1 cellular context compared by ENCODE assay signal in the genomic region with DNA sequence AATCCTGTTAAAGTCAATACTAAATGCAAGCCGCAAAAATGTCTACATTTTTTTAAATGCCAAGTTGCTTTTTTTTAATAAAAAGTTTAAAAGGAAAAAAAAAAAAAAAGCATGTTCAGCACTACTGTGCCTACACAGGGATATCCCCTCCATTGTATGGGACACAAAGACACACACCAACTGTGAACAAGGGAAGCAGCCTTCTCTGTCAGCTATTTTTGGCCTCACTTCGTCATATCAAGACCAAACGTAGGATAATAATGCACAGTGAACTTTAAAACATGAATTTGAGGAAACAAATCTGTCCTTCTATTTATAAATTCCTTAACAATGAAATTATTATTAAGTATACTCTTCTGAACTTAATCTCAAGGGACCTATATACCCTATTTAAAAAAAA.
TF ChIP-seq lines count a peak whose summit lies in the region.

No MANE protein-coding gene starts in this region.

TF ChIP-seq in K562, 482 proteins besides CTCF, POLR2A, EP300 and RAD21:
- TF ChIP-seq ZNF316 (IDR thresholded peaks at IDR 0.05) (0 out of 2 replicates have a peak, but pooled peaks have one; percentile 30), LEF1 (IDR thresholded peaks at IDR 0.05) (no peak)
